In the genomic region with DNA sequence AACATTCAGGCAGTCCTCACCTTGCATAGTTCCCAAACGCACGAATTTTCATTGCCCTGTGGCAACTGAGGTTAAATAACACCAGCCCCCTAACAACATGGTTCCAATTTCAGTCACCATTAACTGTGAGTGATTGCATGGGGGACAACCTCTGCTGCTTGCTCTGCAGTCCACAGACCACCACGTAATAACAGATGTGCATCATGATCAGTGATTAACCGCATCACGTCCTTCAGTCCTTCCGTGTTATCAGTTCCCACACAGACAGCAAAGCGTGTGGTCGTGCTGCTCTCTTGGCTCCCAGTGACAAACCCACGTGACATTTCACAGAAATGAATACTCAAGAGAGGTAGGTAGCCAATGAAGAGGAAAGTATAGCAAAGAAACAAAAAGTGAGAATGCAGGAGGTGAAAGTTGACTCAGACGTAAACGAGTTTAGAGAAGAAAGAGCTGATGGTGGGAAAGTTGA, we compare ENCODE assay signal across 1 cellular context.
TF ChIP-seq lines count a peak whose summit lies in the region.

No MANE protein-coding gene starts in this region.

TF ChIP-seq in H1, 55 proteins besides CTCF, POLR2A, EP300 and RAD21:
- TF ChIP-seq ASH2L (IDR thresholded peaks at IDR 0.05; ENCODE audit: low read length) (no peak), SP4 (IDR thresholded peaks at IDR 0.05; ENCODE audit: low read length) (no peak), NANOG (IDR thresholded peaks at IDR 0.05; ENCODE audit: insufficient read depth, low read depth, low read length, poor library complexity, severe bottlenecking) (no peak), SP2 (IDR thresholded peaks at IDR 0.05; ENCODE audit: low read length) (no peak), JUN (IDR thresholded peaks at IDR 0.05; ENCODE audit: low read depth, low read length) (no peak), EZH2 (IDR thresholded peaks at IDR 0.05; ENCODE audit: low read depth, low read length, severe bottlenecking) (no peak), KDM4A (IDR thresholded peaks at IDR 0.05; ENCODE audit: low read depth, low read length, severe bottlenecking) (no peak)
